22 cellular contexts compared by ENCODE assay signal in the genomic region with DNA sequence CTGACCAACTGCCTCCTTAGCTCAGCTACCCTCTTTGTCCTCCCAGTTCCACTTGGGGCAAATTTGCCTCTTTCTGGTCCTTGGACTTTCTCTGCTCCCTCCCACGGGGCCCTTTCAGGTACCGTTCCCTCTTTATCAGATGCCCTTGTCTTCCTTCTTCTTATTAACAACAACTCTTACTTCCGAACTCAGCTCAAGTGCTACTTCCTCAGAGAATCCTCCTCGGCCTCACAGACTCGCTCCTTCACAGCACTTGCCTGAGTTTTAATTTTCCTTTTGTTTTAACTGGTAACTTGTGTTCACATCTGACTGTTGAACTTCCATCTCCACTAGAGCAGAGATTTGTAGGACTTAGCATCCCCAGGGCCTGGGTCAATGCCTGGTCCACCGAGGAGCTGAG.
"Had no signal": no experiment of that assay in that cellular context is flagged by ENCODE, and none has a peak within 500 bp of the region (broad histone marks: within the 10 kb centered on the region; RNA-seq: fewer than 3 reads in every experiment).

No MANE protein-coding gene starts in this region.

- H3K9me3 ChIP-seq: adrenal gland had no signal

- H3K27ac ChIP-seq: adrenal gland, PC-9, VCaP had no signal

- H3K4me3 ChIP-seq: adrenal gland, PC-9 had no signal

- H3K36me3 ChIP-seq: adrenal gland had no signal

- H3K4me2 ChIP-seq: PC-9 had no signal

- H2AFZ ChIP-seq: PC-9 had no signal

- DNase-seq: activated CD4-positive, alpha-beta memory T cell treated with anti-CD3 and anti-CD28 coated beads, Interleukin-2, amount 10 ng/mL, durations not matched to agents 7 days and 5 days; activated CD4-positive, alpha-beta T cell treated with anti-CD3 and anti-CD28 coated beads for 36 hours; activated CD4-positive, alpha-beta T cell treated with anti-CD3 and anti-CD28 coated beads, Interleukin-2, amount 50 U/mL, for 1 hour; activated CD4-positive, CD25-positive, alpha-beta regulatory T cell; activated CD8-positive, alpha-beta memory T cell treated with anti-CD3 and anti-CD28 coated beads, Interleukin-2, amount 50 U/mL, for 4 hours; activated gamma-delta T cell treated with Interleukin-2 at 50 U/mL for 16 hours; activated naive CD4-positive, alpha-beta T cell treated with anti-CD3 and anti-CD28 coated beads, Interleukin-2, amount 10 ng/mL, durations not matched to agents 7 days and 5 days; activated naive CD8-positive, alpha-beta T cell treated with anti-CD3 and anti-CD28 coated beads, Interleukin-2, amount 10 ng/mL, durations not matched to agents 7 days and 5 days; activated T-cell treated with anti-CD3 and anti-CD28 coated beads, Interleukin-2, amount 50 U/mL, for 72 hours; adrenal gland; anterior cingulate cortex; cerebellar nuclear complex; MM.1S; NCI-H1105 treated with DMSO at 0.1 percent for 48 hours; NCI-H1436 treated with DMSO at 0.1 percent for 48 hours; NCI-H187; NCI-H2081; NCI-H446; NCI-H524; PC-9; SHP77 treated with DMSO at 0.1 percent for 48 hours had no signal

- ATAC-seq: activated CD4-positive, alpha-beta T cell treated with anti-CD3 and anti-CD28 coated beads for 36 hours; activated T-cell treated with anti-CD3 and anti-CD28 coated beads, Interleukin-2, amount 50 U/mL, for 72 hours had no signal

- H3K4me1 ChIP-seq: adrenal gland had no signal

- H3K27me3 ChIP-seq: adrenal gland had no signal
